ENCODE assay signal across 25 cellular contexts in the genomic region with DNA sequence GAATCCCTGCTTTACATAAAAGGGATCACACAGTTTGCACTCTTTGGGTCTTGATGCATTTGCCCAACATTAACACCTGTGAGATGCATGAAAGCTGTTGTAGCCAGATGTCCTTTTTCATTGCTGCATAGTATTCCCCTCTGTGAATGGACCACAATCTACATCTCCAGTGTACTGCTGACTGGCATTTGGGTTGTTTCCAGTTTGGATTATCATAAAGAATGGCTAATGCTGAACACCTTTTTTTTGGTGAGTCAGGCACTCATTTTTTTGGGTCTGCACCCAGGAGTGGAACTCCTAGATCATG. TPM values are rescaled to one million over a fixed set of nuclear protein-coding genes. Genes with fewer than 3 reads are reported as not detected.
"Had no signal": no experiment of that assay in that cellular context is flagged by ENCODE, and none has a peak within 500 bp of the region (broad histone marks: within the 10 kb centered on the region; RNA-seq: fewer than 3 reads in every experiment).

No MANE protein-coding gene starts in this region.

- H3K27ac ChIP-seq: brain microvascular endothelial cell, coronary artery, dorsolateral prefrontal cortex, esophagus muscularis mucosa, foreskin keratinocyte, gastrocnemius medialis had no signal

- DNase-seq: activated CD4-positive, alpha-beta memory T cell treated with anti-CD3 and anti-CD28 coated beads, Interleukin-2, amount 10 ng/mL, durations not matched to agents 7 days and 5 days; activated CD4-positive, alpha-beta T cell treated with anti-CD3 and anti-CD28 coated beads for 1 hour; activated CD4-positive, alpha-beta T cell treated with anti-CD3 and anti-CD28 coated beads for 4 hours; activated CD4-positive, alpha-beta T cell treated with anti-CD3 and anti-CD28 coated beads, Interleukin-2, amount 10 ng/mL, durations not matched to agents 7 days and 5 days; activated CD4-positive, alpha-beta T cell treated with anti-CD3 and anti-CD28 coated beads, Interleukin-2, amount 50 U/mL, for 4 hours; activated CD8-positive, alpha-beta memory T cell treated with anti-CD3 and anti-CD28 coated beads, Interleukin-2, amount 50 U/mL, for 48 hours; activated effector memory CD4-positive, alpha-beta T cell treated with Interleukin-2 at 50 U/mL for 16 hours; activated gamma-delta T cell treated with Interleukin-2 at 50 U/mL for 16 hours; activated naive CD4-positive, alpha-beta T cell treated with anti-CD3 and anti-CD28 coated beads, Interleukin-2, amount 50 U/mL, for 16 hours; activated naive CD4-positive, alpha-beta T cell treated with Interleukin-2 at 50 U/mL for 16 hours; activated T-cell treated with anti-CD3 and anti-CD28 coated beads for 4 hours; activated T-cell treated with anti-CD3 and anti-CD28 coated beads, Interleukin-2, amount 50 U/mL, for 24 hours; amniotic stem cell; anterior cingulate cortex; brain microvascular endothelial cell; dorsolateral prefrontal cortex; effector memory CD4-positive, alpha-beta T cell; erythroblast; foreskin keratinocyte; gastrocnemius medialis had no signal

- ATAC-seq: activated T-helper 17 cell treated with anti-CD3 and anti-CD28 coated beads, Interleukin-2, amount 50 U/mL, for 72 hours; foreskin keratinocyte; gastrocnemius medialis had no signal

- H3K9me3 ChIP-seq: gastrocnemius medialis had no signal

- H3K4me3 ChIP-seq: coronary artery, dorsolateral prefrontal cortex, esophagus muscularis mucosa, gastrocnemius medialis had no signal

- H3K4me1 ChIP-seq: esophagus muscularis mucosa, foreskin keratinocyte, gastrocnemius medialis had no signal

- FAIRE-seq: astrocyte, bronchial epithelial cell had no signal

- H3K36me3 ChIP-seq: brain microvascular endothelial cell, esophagus muscularis mucosa, gastrocnemius medialis had no signal

- H3K27me3 ChIP-seq: brain microvascular endothelial cell, dorsolateral prefrontal cortex had no signal

RNA-seq across cellular contexts. Expression of a gene that starts 58.3 kb away (rescaled TPM):
- total RNA-seq: activated CD4-positive, alpha-beta memory T cell treated with anti-CD3 and anti-CD28 coated beads, Interleukin-2, amount 10 ng/mL, durations not matched to agents 7 days and 5 days; activated CD4-positive, alpha-beta T cell treated with anti-CD3 and anti-CD28 coated beads, Interleukin-2, amount 10 ng/mL, durations not matched to agents 7 days and 5 days; activated T-helper 17 cell treated with anti-CD3 and anti-CD28 coated beads, Interleukin-2, amount 50 U/mL, for 72 hours; bronchial epithelial cell had no signal
